ENCODE assay signal across 1 cellular context in the genomic region with DNA sequence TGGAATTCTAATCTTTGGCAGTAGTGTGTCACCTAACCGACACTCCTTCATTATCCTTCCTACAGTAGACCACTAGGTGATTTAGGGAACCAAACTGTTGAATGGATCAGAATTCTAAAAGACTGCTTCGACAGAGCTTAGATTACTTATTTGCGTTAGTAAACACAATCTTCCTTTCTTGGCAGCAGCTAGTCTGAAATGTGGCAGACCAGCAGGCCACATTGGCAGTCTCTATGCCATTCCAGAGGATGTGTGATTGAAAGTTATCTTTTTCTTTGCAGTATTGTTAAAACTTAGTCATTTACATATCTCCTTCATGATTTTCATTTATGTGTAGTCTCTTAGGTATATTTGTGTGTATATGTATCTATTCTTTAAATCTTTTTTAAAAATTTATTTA.
TF ChIP-seq lines count a peak whose summit lies in the region.

No MANE protein-coding gene starts in this region.

TF ChIP-seq in K562, 482 proteins besides CTCF, POLR2A, EP300 and RAD21 (continued from another document):
- TF ChIP-seq, protein P1, sequence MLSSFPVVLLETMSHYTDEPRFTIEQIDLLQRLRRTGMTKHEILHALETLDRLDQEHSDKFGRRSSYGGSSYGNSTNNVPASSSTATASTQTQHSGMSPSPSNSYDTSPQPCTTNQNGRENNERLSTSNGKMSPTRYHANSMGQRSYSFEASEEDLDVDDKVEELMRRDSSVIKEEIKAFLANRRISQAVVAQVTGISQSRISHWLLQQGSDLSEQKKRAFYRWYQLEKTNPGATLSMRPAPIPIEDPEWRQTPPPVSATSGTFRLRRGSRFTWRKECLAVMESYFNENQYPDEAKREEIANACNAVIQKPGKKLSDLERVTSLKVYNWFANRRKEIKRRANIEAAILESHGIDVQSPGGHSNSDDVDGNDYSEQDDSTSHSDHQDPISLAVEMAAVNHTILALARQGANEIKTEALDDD (IDR thresholded peaks at IDR 0.05), result 0 out of 2 replicates have a peak, but pooled peaks have one; percentile 10
